Comparison of ENCODE assay signal across 16 cellular contexts in the genomic region with DNA sequence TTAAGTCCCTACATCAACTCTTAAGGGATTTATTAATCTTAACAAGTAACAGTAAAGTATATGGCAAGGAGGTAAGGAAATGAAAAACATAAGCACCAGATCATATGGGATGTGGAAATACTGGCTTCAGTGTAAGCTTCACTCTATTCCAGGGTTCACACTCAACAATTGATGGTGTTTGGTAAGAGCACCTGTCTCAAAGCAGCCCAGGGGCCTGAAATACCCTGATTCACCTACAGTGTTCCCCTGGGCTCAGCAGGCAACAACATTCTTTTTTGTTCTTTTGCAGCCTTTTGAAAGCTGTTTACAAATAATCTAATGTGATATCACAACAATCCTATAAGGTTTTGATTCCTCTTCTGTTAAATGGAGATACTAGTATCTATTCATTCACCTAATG. TPM values are rescaled to one million over a fixed set of nuclear protein-coding genes. Genes with fewer than 3 reads are reported as not detected.
DNase-seq lines count a peak whose midpoint lies in the region; TF ChIP-seq lines count a peak whose summit lies in the region.
"Had no signal": no experiment of that assay in that cellular context is flagged by ENCODE, and none has a peak within 500 bp of the region (broad histone marks: within the 10 kb centered on the region; RNA-seq: fewer than 3 reads in every experiment).

No MANE protein-coding gene starts in this region.

- H3K9ac ChIP-seq in iPS-15b (ENCODE audit: low read depth, low read length) (no peak overlapping the region), skeletal muscle satellite cell (ENCODE audit: low read depth, low read length) (peak overlapping the region; percentile 98)
- H3K9ac ChIP-seq: parathyroid adenoma had no signal

- H3K9me3 ChIP-seq in iPS-15b (ENCODE audit: control insufficient read depth, insufficient read depth, low read length) (no peaks in the 10 kb centered on the region), skeletal muscle satellite cell (replicated peaks; ENCODE audit: low read length) (no peaks in the 10 kb centered on the region)

- H3K36me3 ChIP-seq in H7 (replicated peaks; ENCODE audit: control insufficient read depth, insufficient read depth, low read length), result no peaks in the 10 kb centered on the region
- H3K36me3 ChIP-seq in iPS-15b (ENCODE audit: control insufficient read depth, insufficient read depth, low read length), result no peaks in the 10 kb centered on the region
- H3K36me3 ChIP-seq in skeletal muscle satellite cell (ENCODE audit: insufficient read depth, low read length), result peaks cover 32% of the 10 kb centered on the region

- TF ChIP-seq CTCF in astrocyte of the cerebellum (IDR thresholded peaks at IDR 0.05; ENCODE audit: low read depth, low read length, missing control alignments), result no peak

- H3K4me3 ChIP-seq in H7 (ENCODE audit: insufficient read depth, low read depth, low read length) (no peak overlapping the region), astrocyte of the cerebellum (ENCODE audit: low read depth, low read length) (peak overlapping the region; percentile 90), iPS-15b (ENCODE audit: low read depth, low read length) (peak overlapping the region; percentile 87), skeletal muscle satellite cell (ENCODE audit: low read length) (peak overlapping the region; percentile 92)

- in situ Hi-C loops in astrocyte of the cerebellum (cut with HindIII; ENCODE audit: low sequenced_read_pairs), result no loop called here

- H3K27me3 ChIP-seq in H7 (ENCODE audit: control insufficient read depth, insufficient read depth, low read length), result peaks cover 48% of the 10 kb centered on the region
- peaks cover 74% of the 10 kb centered on the region for H3K27me3 ChIP-seq in iPS-15b (ENCODE audit: control insufficient read depth, insufficient read depth, low read length)
- H3K27me3 ChIP-seq in skeletal muscle satellite cell (ENCODE audit: control insufficient read depth, insufficient read depth, low read length), result no peaks in the 10 kb centered on the region

- DNase-seq in H7 (peak; percentile 70), astrocyte of the cerebellum (ENCODE audit: low read depth) (no peak), LoVo (ENCODE audit: low spot score) (no peak), NCI-H345 treated with DMSO at 0.1 percent for 48 hours (lab: John Stamatoyannopoulos, UW; ENCODE audit: unreplicated experiment) (no peak), inferior parietal cortex (ENCODE audit: extremely low spot score) (no peak), NCI-H82 (lab: John Stamatoyannopoulos, UW) (no peak)
- DNase-seq: activated CD8-positive, alpha-beta memory T cell treated with anti-CD3 and anti-CD28 coated beads, Interleukin-2, amount 10 ng/mL, durations not matched to agents 7 days and 5 days; CD8-positive, alpha-beta memory T cell; cortex of kidney; MV-4-11; SIG-M5; stimulated activated naive CD8-positive, alpha-beta T cell treated with anti-CD3 and anti-CD28 coated beads, Interleukin-15, amount 100 ng/mL, for 72 hours had no signal

- H3K4me2 ChIP-seq in skeletal muscle satellite cell (ENCODE audit: low read length), result peak overlapping the region; percentile 97

- H3K4me1 ChIP-seq in iPS-15b (ENCODE audit: control insufficient read depth, insufficient read depth, low read length) (peaks cover 9% of the 10 kb centered on the region), skeletal muscle satellite cell (ENCODE audit: control insufficient read depth, insufficient read depth, low read length) (peaks cover 67% of the 10 kb centered on the region)

RNA-seq across cellular contexts. Expression of gene MLPH, which starts 1.2 kb away (rescaled TPM):
- total RNA-seq in H7 (2014; rRNA removed; shearing (Covaris generic)), result 1.1 and 6.1 TPM in 2 replicates
- 24.7 and 53.0 TPM in 2 replicates for total RNA-seq in skeletal muscle satellite cell (2012; rRNA removed)
- total RNA-seq: activated CD8-positive, alpha-beta memory T cell treated with anti-CD3 and anti-CD28 coated beads, Interleukin-2, amount 10 ng/mL, durations not matched to agents 7 days and 5 days; activated naive CD4-positive, alpha-beta T cell treated with anti-CD3 and anti-CD28 coated beads, Interleukin-2, amount 50 U/mL, for 72 hours; CD8-positive, alpha-beta memory T cell had no signal
